19 cellular contexts compared by ENCODE assay signal in genomic region chr1:84883286-84883685, GRCh38.
DNase-seq lines count a peak whose midpoint lies in the region; ATAC-seq and TF ChIP-seq lines count a peak whose summit lies in the region.
"Had no signal": no experiment of that assay in that cellular context is flagged by ENCODE, and none has a peak within 500 bp of the region (broad histone marks: within the 10 kb centered on the region; RNA-seq: fewer than 3 reads in every experiment).

No MANE protein-coding gene starts in this region.

- ATAC-seq in GM21381 (IDR thresholded peaks at IDR 0.05; ENCODE audit: unreplicated experiment), result no peak
- ATAC-seq: activated T-cell treated with anti-CD3 and anti-CD28 coated beads, Interleukin-2, amount 50 U/mL, for 72 hours; gastroesophageal sphincter; natural killer cell treated with Interleukin-12 subunit alpha and Interleukin-12 subunit beta and Interleukin-15 and Interleukin-18, amount 100 ng/mL, for 72 hours had no signal

- DNase-seq in AG08396 (ENCODE audit: low spot score) (peak; percentile 39), HCEC 1CT (peak; percentile 71), cardiac fibroblast (ENCODE audit: low read depth in 2 of 2) (peak; percentile 54 to 55), hepatic stellate cell (ENCODE audit: low spot score) (peak; percentile 20), NOMO-1 (lab: John Stamatoyannopoulos, UW; ENCODE audit: unreplicated experiment in 2 of 2) (no peak), NCI-H2107 treated with DMSO at 0.1 percent for 48 hours (lab: John Stamatoyannopoulos, UW; ENCODE audit: unreplicated experiment) (no peak), GM13976 (ENCODE audit: low spot score) (no peak)
- DNase-seq: activated T-cell treated with anti-CD3 and anti-CD28 coated beads, Interleukin-2, amount 50 U/mL, for 72 hours; CD4-positive, alpha-beta T cell; H7; NCI-H69; SHP77; stimulated activated CD4-positive, alpha-beta T cell treated with anti-CD3 and anti-CD28 coated beads, Interleukin-2, amount 100 ng/mL, for 24 hours; stimulated activated naive CD4-positive, alpha-beta T cell; SW 1271 had no signal

- TF ChIP-seq CTCF in cardiac fibroblast (IDR thresholded peaks at IDR 0.05; ENCODE audit: low read depth, low read length) (no peak), GM13976 (IDR thresholded peaks at IDR 0.05; ENCODE audit: borderline replicate concordance, control extremely low read depth, extremely low read depth, insufficient read depth, missing control alignments) (no peak)

- H3K4me3 ChIP-seq in cardiac fibroblast (replicated peaks in 1 of 2; ENCODE audit: low read depth in 2 of 2, low read length in 2 of 2), result no peak overlapping the region
- H3K4me3 ChIP-seq: gastroesophageal sphincter, thoracic aorta had no signal

- in situ Hi-C loops in GM13976 (cut with MboI; ENCODE audit: low sequenced_read_pairs, unreplicated experiment), result no loop called here

Comparison
In these comparisons a context has a peak if more than half of its experiments do, and no peak if none do; other contexts are left out.
1. DNase-seq: peak in AG08396 (single experiment), HCEC 1CT (single experiment), cardiac fibroblast (2 of 2) and hepatic stellate cell (single experiment); none in NOMO-1 (0 of 2), NCI-H2107 treated with DMSO at 0.1 percent for 48 hours (single experiment) and GM13976 (single experiment).